ENCODE assay signal across 1 cellular context in the genomic region with DNA sequence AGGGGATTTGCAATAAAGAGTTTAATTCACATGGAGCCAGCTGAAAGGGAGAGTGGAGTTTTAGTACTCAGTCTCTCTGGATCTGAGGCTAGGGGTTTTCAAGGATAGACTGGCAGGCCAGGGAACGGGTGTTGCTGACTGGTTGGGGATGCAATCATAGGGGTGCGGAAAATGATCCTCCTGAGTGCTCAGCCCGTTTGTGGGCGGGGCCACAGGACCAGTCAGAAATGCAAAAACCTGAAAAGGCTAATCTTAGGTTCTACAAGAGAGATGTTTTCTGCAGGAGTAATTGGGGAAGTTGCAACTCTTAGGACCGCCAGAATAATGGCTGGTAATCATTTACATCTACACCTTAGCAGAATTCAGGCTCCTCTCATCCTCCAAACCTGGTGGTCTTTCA.
TF ChIP-seq lines count a peak whose summit lies in the region.

No MANE protein-coding gene starts in this region.

TF ChIP-seq in SK-N-SH treated with all-trans-retinoic acid at 6 μM for 48 hours, 23 proteins besides CTCF, POLR2A, EP300 and RAD21:
- TF ChIP-seq, protein P1, sequence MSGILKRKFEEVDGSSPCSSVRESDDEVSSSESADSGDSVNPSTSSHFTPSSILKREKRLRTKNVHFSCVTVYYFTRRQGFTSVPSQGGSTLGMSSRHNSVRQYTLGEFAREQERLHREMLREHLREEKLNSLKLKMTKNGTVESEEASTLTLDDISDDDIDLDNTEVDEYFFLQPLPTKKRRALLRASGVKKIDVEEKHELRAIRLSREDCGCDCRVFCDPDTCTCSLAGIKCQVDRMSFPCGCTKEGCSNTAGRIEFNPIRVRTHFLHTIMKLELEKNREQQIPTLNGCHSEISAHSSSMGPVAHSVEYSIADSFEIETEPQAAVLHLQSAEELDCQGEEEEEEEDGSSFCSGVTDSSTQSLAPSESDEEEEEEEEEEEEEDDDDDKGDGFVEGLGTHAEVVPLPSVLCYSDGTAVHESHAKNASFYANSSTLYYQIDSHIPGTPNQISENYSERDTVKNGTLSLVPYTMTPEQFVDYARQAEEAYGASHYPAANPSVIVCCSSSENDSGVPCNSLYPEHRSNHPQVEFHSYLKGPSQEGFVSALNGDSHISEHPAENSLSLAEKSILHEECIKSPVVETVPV (CRISPR knock-in tag; IDR thresholded peaks at IDR 0.05), result no peak
- TF ChIP-seq TCF4 (CRISPR knock-in tag; IDR thresholded peaks at IDR 0.05; ENCODE audit: borderline replicate concordance) (no peak), RARB (CRISPR knock-in tag; IDR thresholded peaks at IDR 0.05) (no peak), CSDC2 (CRISPR knock-in tag; IDR thresholded peaks at IDR 0.05) (no peak), ZFP30 (CRISPR knock-in tag; IDR thresholded peaks at IDR 0.05) (no peak)
- TF ChIP-seq, protein P2, sequence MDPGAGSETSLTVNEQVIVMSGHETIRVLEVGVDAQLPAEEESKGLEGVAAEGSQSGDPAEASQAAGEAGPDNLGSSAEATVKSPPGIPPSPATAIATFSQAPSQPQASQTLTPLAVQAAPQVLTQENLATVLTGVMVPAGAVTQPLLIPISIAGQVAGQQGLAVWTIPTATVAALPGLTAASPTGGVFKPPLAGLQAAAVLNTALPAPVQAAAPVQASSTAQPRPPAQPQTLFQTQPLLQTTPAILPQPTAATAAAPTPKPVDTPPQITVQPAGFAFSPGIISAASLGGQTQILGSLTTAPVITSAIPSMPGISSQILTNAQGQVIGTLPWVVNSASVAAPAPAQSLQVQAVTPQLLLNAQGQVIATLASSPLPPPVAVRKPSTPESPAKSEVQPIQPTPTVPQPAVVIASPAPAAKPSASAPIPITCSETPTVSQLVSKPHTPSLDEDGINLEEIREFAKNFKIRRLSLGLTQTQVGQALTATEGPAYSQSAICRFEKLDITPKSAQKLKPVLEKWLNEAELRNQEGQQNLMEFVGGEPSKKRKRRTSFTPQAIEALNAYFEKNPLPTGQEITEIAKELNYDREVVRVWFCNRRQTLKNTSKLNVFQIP (CRISPR knock-in tag; IDR thresholded peaks at IDR 0.05; ENCODE audit: borderline replicate concordance, low read depth), result no peak
TF ChIP-seq in SK-N-SH treated with all-trans-retinoic acid at 6 μM for 48 hours: peak in this region for 0.
